1 cellular context compared by ENCODE assay signal in genomic region chrX:10119399-10119990, GRCh38.
TF ChIP-seq lines count a peak whose summit lies in the region.

No MANE protein-coding gene starts in this region.

TF ChIP-seq in HEK293, 187 proteins besides CTCF, POLR2A, EP300 and RAD21 (continued from another document and continues in another):
- no peak for TF ChIP-seq PRDM10 (tag by site-specific recombination; IDR thresholded peaks at IDR 0.05)
- no peak for TF ChIP-seq ZNF114 (tag by site-specific recombination; IDR thresholded peaks at IDR 0.05)
- no peak for TF ChIP-seq ZNF768 (tag by site-specific recombination; IDR thresholded peaks at IDR 0.05)
- no peak for TF ChIP-seq ZNF132 (tag by site-specific recombination; IDR thresholded peaks at IDR 0.05; ENCODE audit: borderline replicate concordance)
- TF ChIP-seq ZNF544 (tag by site-specific recombination; IDR thresholded peaks at IDR 0.05), result no peak
- TF ChIP-seq ZNF610 (tag by site-specific recombination; IDR thresholded peaks at IDR 0.05; ENCODE audit: borderline replicate concordance), result peak; percentile 85; the same call in 1 of the 2 replicates
- TF ChIP-seq ZBTB10 (tag by site-specific recombination; IDR thresholded peaks at IDR 0.05), result no peak
- no peak for TF ChIP-seq ZBTB17 (tag by site-specific recombination; IDR thresholded peaks at IDR 0.05)
- TF ChIP-seq ZNF391 (tag by site-specific recombination; IDR thresholded peaks at IDR 0.05; ENCODE audit: borderline replicate concordance, low read depth), result 0 out of 2 replicates have a peak, but pooled peaks have one; percentile 53
- TF ChIP-seq PRDM4 (tag by site-specific recombination; IDR thresholded peaks at IDR 0.05), result no peak
- no peak for TF ChIP-seq ZNF140 (tag by site-specific recombination; IDR thresholded peaks at IDR 0.05)
- TF ChIP-seq SP7 (tag by site-specific recombination; IDR thresholded peaks at IDR 0.05), result 0 out of 2 replicates have a peak, but pooled peaks have one; percentile 35
- TF ChIP-seq ZIC2 (tag by site-specific recombination; IDR thresholded peaks at IDR 0.05), result no peak
- peak; percentile 90; the same call in 1 of the 2 replicates for TF ChIP-seq ZNF280D (tag by site-specific recombination; IDR thresholded peaks at IDR 0.05)
- no peak for TF ChIP-seq ZFHX2 (tag by site-specific recombination; conservative IDR thresholded peaks at IDR 0.05)
- TF ChIP-seq ZNF530 (tag by site-specific recombination; IDR thresholded peaks at IDR 0.05; ENCODE audit: low read depth), result no peak
- TF ChIP-seq ZNF248 (tag by site-specific recombination; IDR thresholded peaks at IDR 0.05), result no peak
- no peak for TF ChIP-seq ZNF677 (tag by site-specific recombination; IDR thresholded peaks at IDR 0.05)
- 0 out of 2 replicates have a peak, but pooled peaks have one; percentile 27 for TF ChIP-seq PBX3 (CRISPR knock-in tag; IDR thresholded peaks at IDR 0.05)
- no peak for TF ChIP-seq ZNF558 (tag by site-specific recombination; IDR thresholded peaks at IDR 0.05)
- no peak for TF ChIP-seq ZFP37 (tag by site-specific recombination; IDR thresholded peaks at IDR 0.05)
- TF ChIP-seq ZNF513 (tag by site-specific recombination; IDR thresholded peaks at IDR 0.05), result peak; percentile 31; the same call in 1 of the 2 replicates
- peak; percentile 75; the same call in 1 of the 2 replicates for TF ChIP-seq KLF8 (tag by site-specific recombination; IDR thresholded peaks at IDR 0.05)
- no peak for TF ChIP-seq ZNF664 (tag by site-specific recombination; IDR thresholded peaks at IDR 0.05)
- peak; percentile 71 for TF ChIP-seq ZSCAN30 (tag by site-specific recombination; IDR thresholded peaks at IDR 0.05)
- peak; percentile 73 for TF ChIP-seq INSM2 (tag by site-specific recombination; IDR thresholded peaks at IDR 0.05)
- TF ChIP-seq TRIM28 (IDR thresholded peaks at IDR 0.05; ENCODE audit: borderline replicate concordance, low read length), result peak; percentile 24; the same call in 1 of the 2 replicates
- 0 out of 2 replicates have a peak, but pooled peaks have one; percentile 49 for TF ChIP-seq ZBTB49 (tag by site-specific recombination; IDR thresholded peaks at IDR 0.05; ENCODE audit: low read depth)
- no peak for TF ChIP-seq ZBTB11 (tag by site-specific recombination; conservative IDR thresholded peaks at IDR 0.05; ENCODE audit: low read depth)
- no peak for TF ChIP-seq ZFP3 (tag by site-specific recombination; IDR thresholded peaks at IDR 0.05; ENCODE audit: low read depth)
